9 cellular contexts compared by ENCODE assay signal in the genomic region with DNA sequence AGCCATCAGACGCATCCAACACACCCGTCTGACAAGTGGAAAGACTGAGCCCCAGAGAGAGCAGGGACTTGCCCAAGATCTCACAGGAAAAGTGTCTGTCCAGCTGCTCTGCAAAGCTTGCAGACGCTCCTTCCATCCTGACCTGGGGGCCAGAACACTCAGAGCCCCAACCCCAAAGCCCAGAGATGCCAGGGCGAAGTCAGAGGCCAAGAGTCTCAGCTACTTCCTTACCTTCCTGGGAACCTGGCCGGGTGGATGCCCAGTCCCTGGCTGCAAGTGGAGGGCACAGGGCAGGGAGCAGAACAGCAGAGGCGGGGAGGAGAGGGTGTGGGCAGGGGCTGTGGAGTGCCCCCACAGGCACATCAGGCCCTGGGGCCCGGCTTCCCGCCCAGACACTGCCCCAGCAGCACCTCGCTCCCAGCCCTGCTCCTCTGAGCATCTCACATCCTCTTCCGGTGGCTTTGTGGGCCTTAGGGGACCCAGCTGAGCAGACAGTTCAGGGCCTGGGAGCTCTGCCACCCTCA. TPM values are rescaled to one million over a fixed set of nuclear protein-coding genes. Genes with fewer than 3 reads are reported as not detected.
DNase-seq lines count a peak whose midpoint lies in the region; ATAC-seq, FAIRE-seq and TF ChIP-seq lines count a peak whose summit lies in the region.
"Had no signal": no experiment of that assay in that cellular context is flagged by ENCODE, and none has a peak within 500 bp of the region (broad histone marks: within the 10 kb centered on the region; RNA-seq: fewer than 3 reads in every experiment).

No MANE protein-coding gene starts in this region.

- no peaks in the 10 kb centered on the region for H3K36me3 ChIP-seq in psoas muscle (ENCODE audit: insufficient read depth in 1 of 2, low read depth in 1 of 2)

- H3K4me3 ChIP-seq in Jurkat, Clone E6-1 (ENCODE audit: low read length) = peak overlapping the region; percentile 55
- no peak overlapping the region for H3K4me3 ChIP-seq in psoas muscle

- peak; percentile 87 for DNase-seq in GM12892 (ENCODE audit: insufficient read length)
- peak; percentile 75 for DNase-seq in Jurkat, Clone E6-1 (ENCODE audit: low read depth, low spot score)
- peak; percentile 64 for DNase-seq in activated naive CD4-positive, alpha-beta T cell treated with anti-CD3 and anti-CD28 coated beads for 36 hours
- peak in 1 of 2 donors; percentile 56 for DNase-seq in psoas muscle
- no peak for DNase-seq in G401 (ENCODE audit: low spot score)
- DNase-seq in NCI-H1105 (lab: John Stamatoyannopoulos, UW) = no peak
- no peak for DNase-seq in HPDE6-E6E7 (ENCODE audit: extremely low spot score)
- DNase-seq in HuH-7.5 (ENCODE audit: low spot score) = no peak
- DNase-seq: foreskin keratinocyte had no signal

- H3K27me3 Mint-ChIP-seq in activated naive CD4-positive, alpha-beta T cell treated with anti-CD3 and anti-CD28 coated beads for 36 hours (ENCODE audit: low read depth) = no peaks in the 10 kb centered on the region

- peak overlapping the region; percentile 94 for H3K27ac Mint-ChIP-seq in activated naive CD4-positive, alpha-beta T cell treated with anti-CD3 and anti-CD28 coated beads for 36 hours

- FAIRE-seq in GM12892 (lab: Jason Lieb, UNC) = peak; percentile 85

- H3K9me3 Mint-ChIP-seq in activated naive CD4-positive, alpha-beta T cell treated with anti-CD3 and anti-CD28 coated beads for 36 hours = no peaks in the 10 kb centered on the region

- peaks cover 73% of the 10 kb centered on the region for H3K4me1 Mint-ChIP-seq in activated naive CD4-positive, alpha-beta T cell treated with anti-CD3 and anti-CD28 coated beads for 36 hours (ENCODE audit: low read depth)

- in situ Hi-C loops in G401 (cut with HindIII; ENCODE audit: low sequenced_read_pairs) = no loop called here

- CTCF ChIA-PET in activated naive CD4-positive, alpha-beta T cell treated with anti-CD3 and anti-CD28 coated beads for 36 hours (lab: Charles Lee) = interaction anchor here (1.0 to 1.4 kb wide), 4 partner anchors 14 to 110 kb away, joined by 3 to 5 read pairs (median 4); no protein-coding TSS in a partner anchor

- TF ChIP-seq POLR2A in GM12892 (IDR thresholded peaks at IDR 0.05; ENCODE audit: low read depth, low read length) = no peak

- peak overlapping the region; percentile 73 for H3K4me3 Mint-ChIP-seq in activated naive CD4-positive, alpha-beta T cell treated with anti-CD3 and anti-CD28 coated beads for 36 hours

- intact Hi-C loops in activated naive CD4-positive, alpha-beta T cell treated with anti-CD3 and anti-CD28 coated beads for 36 hours (cut with micrococcal nuclease) = loop anchor here (5.0 kb wide), 2 partner anchors 242 to 1863 kb away; no protein-coding TSS in a partner anchor
- intact Hi-C loops in psoas muscle (cut with DNase I) = no loop called here

- TF ChIP-seq CTCF in psoas muscle (IDR thresholded peaks at IDR 0.05) = no peak

- H3K4me1 ChIP-seq in psoas muscle = peaks cover 80% of the 10 kb centered on the region

- peak overlapping the region; percentile 99 for H3K27ac ChIP-seq in psoas muscle
- H3K27ac ChIP-seq: foreskin keratinocyte had no signal

- 74 to 91% (median 82%) methylated on average over 9 to 10 of the region's 10 CpGs for WGBS in psoas muscle, 3 donors

- ATAC-seq in psoas muscle = no peak
- ATAC-seq: foreskin keratinocyte had no signal

- no peaks in the 10 kb centered on the region for H3K27me3 ChIP-seq in psoas muscle (ENCODE audit: insufficient read depth in 3 of 3, low read length in 2 of 3)

- H3K9me3 ChIP-seq in psoas muscle = no peaks in the 10 kb centered on the region

- H3K36me3 Mint-ChIP-seq in activated naive CD4-positive, alpha-beta T cell treated with anti-CD3 and anti-CD28 coated beads for 36 hours (ENCODE audit: low read depth) = peaks cover 1% of the 10 kb centered on the region

RNA-seq across cellular contexts. Expression of a gene that starts 9.7 kb away (rescaled TPM):
- 24.6 TPM for polyA plus RNA-seq in GM12892 (2012; ENCODE audit: missing spikeins)
- 36.5 TPM for polyA plus RNA-seq in Jurkat, Clone E6-1 (2012; ENCODE audit: insufficient read depth, insufficient read length)
- total RNA-seq in activated naive CD4-positive, alpha-beta T cell treated with anti-CD3 and anti-CD28 coated beads for 36 hours = 10 to 100 TPM; 29.5 to 32.5 TPM
- total RNA-seq in psoas muscle = 10 to 100 TPM; 13.3 to 64.6 (median 21.4) TPM
- 10 to 100 TPM; 12.3 to 21.1 (median 17.2) TPM for polyA plus RNA-seq in psoas muscle
- total RNA-seq in G401 (2014; rRNA removed; shearing (Covaris generic)) = 21.7 and 29.8 TPM in 2 replicates

RNA-seq across cellular contexts. Expression of a gene that starts 32.9 kb away (rescaled TPM):
- 3.5 TPM for polyA plus RNA-seq in GM12892 (2012; ENCODE audit: missing spikeins)
- 0.73 TPM for polyA plus RNA-seq in Jurkat, Clone E6-1 (2012; ENCODE audit: insufficient read depth, insufficient read length)
- 1 to 10 TPM; 3.9 to 4.7 TPM for total RNA-seq in activated naive CD4-positive, alpha-beta T cell treated with anti-CD3 and anti-CD28 coated beads for 36 hours
- total RNA-seq in psoas muscle = 1 to 10 TPM; 2.0 to 4.4 (median 3.3) TPM
- 1 to 10 TPM; 1.6 to 2.9 (median 2.7) TPM for polyA plus RNA-seq in psoas muscle
- not detected in 2 replicates for total RNA-seq in G401 (2014; rRNA removed; shearing (Covaris generic))

Comparison
In these comparisons a context has a peak if more than half of its experiments do, and no peak if none do; other contexts are left out.
1. DNase-seq: peak in GM12892 (single experiment), Jurkat, Clone E6-1 (single experiment) and activated naive CD4-positive, alpha-beta T cell treated with anti-CD3 and anti-CD28 coated beads for 36 hours (single experiment); none in G401 (single experiment), NCI-H1105 (single experiment), HPDE6-E6E7 (single experiment) and HuH-7.5 (single experiment).